15 cellular contexts compared by ENCODE assay signal in genomic region chr4:112898357-112899141, GRCh38.
DNase-seq lines count a peak whose midpoint lies in the region; ATAC-seq and TF ChIP-seq lines count a peak whose summit lies in the region.
"Had no signal": no experiment of that assay in that cellular context is flagged by ENCODE, and none has a peak within 500 bp of the region (broad histone marks: within the 10 kb centered on the region; RNA-seq: fewer than 3 reads in every experiment).

No MANE protein-coding gene starts in this region.

- H3K4me3 ChIP-seq in endodermal cell (ENCODE audit: low read length) = no peak overlapping the region
- H3K4me3 ChIP-seq in right cardiac atrium (ENCODE audit: low read length) = no peak overlapping the region
- H3K4me3 ChIP-seq in A673 (ENCODE audit: low read depth, low read length, poor library complexity, severe bottlenecking) = no peak overlapping the region
- H3K4me3 ChIP-seq: esophagus muscularis mucosa, mucosa of descending colon had no signal

- no peak overlapping the region for H3K27ac Mint-ChIP-seq in endodermal cell
- H3K27ac Mint-ChIP-seq in nephron = peak overlapping the region; percentile 63 to 79 (median 72)
- H3K27ac Mint-ChIP-seq: activated naive CD4-positive, alpha-beta T cell treated with anti-CD3 and anti-CD28 coated beads, Interleukin-2, amount 50 U/mL, for 24 hours had no signal

- BruUV-seq in A673 (replicated peaks; lab: Mats Ljungman, UMichigan) = no TSS peak

- intact Hi-C loops in right cardiac atrium (cut with DNase I) (no loop called here), A673 (cut with micrococcal nuclease; ENCODE audit: unreplicated experiment) (no loop called here)

- no peak for TF ChIP-seq CTCF in endodermal cell (conservative IDR thresholded peaks at IDR 0.05)
- no peak for TF ChIP-seq CTCF in nephron (IDR thresholded peaks at IDR 0.05; ENCODE audit: unreplicated experiment in 3 of 3)
- no peak for TF ChIP-seq CTCF in A673 (conservative IDR thresholded peaks at IDR 0.05; ENCODE audit: low read depth, low read length)

- POLR2A ChIA-PET in A673 (lab: Charles Lee; ENCODE audit: low non-redundant PET) = no interaction called here

- H3K4me3 Mint-ChIP-seq in endodermal cell (no peak overlapping the region), nephron (no peak overlapping the region)
- H3K4me3 Mint-ChIP-seq: activated naive CD4-positive, alpha-beta T cell treated with anti-CD3 and anti-CD28 coated beads, Interleukin-2, amount 50 U/mL, for 24 hours had no signal

- H3K9ac ChIP-seq in endodermal cell (ENCODE audit: extremely low read depth, low read length, poor library complexity, severe bottlenecking) = no peak overlapping the region

- H3K4me1 Mint-ChIP-seq in endodermal cell (peaks cover 39% of the 10 kb centered on the region), nephron (peaks cover 30% of the 10 kb centered on the region)
- H3K4me1 Mint-ChIP-seq: activated naive CD4-positive, alpha-beta T cell treated with anti-CD3 and anti-CD28 coated beads, Interleukin-2, amount 50 U/mL, for 24 hours had no signal

- H3K9me3 ChIP-seq in endodermal cell (ENCODE audit: control insufficient read depth, low read length) (no peaks in the 10 kb centered on the region), right cardiac atrium (ENCODE audit: control insufficient read depth, low read length) (no peaks in the 10 kb centered on the region), A673 (ENCODE audit: low read depth, low read length, poor library complexity, severe bottlenecking) (no peaks in the 10 kb centered on the region)
- H3K9me3 ChIP-seq: esophagus muscularis mucosa, mucosa of descending colon had no signal

- DNase-seq in ELF-1 (ENCODE audit: low read depth, low spot score) = peak; percentile 27
- peak; percentile 24 for DNase-seq in NCI-H2227 treated with DMSO at 0.1 percent for 48 hours (lab: John Stamatoyannopoulos, UW)
- DNase-seq in endodermal cell = no peak
- no peak for DNase-seq in right cardiac atrium
- no peak for DNase-seq in NCI-H2081 (lab: John Stamatoyannopoulos, UW)
- DNase-seq in activated T-cell treated with anti-CD3 and anti-CD28 coated beads, Interleukin-2, amount 50 U/mL, for 48 hours = no peak
- no peak for DNase-seq in A673 (ENCODE audit: low spot score)
- DNase-seq: AML-193; DMS53; mucosa of descending colon; stimulated activated CD4-positive, alpha-beta T cell treated with anti-CD3 and anti-CD28 coated beads, Interleukin-2, amount 100 ng/mL, for 48 hours had no signal

- H3K27me3 Mint-ChIP-seq in endodermal cell (ENCODE audit: insufficient read depth) (no peaks in the 10 kb centered on the region), nephron (ENCODE audit: low read depth) (no peaks in the 10 kb centered on the region)

- H3K27me3 ChIP-seq in endodermal cell (ENCODE audit: control insufficient read depth, insufficient read depth, low read length, poor library complexity, severe bottlenecking) (no peaks in the 10 kb centered on the region), right cardiac atrium (ENCODE audit: control insufficient read depth, insufficient read depth) (no peaks in the 10 kb centered on the region), A673 (replicated peaks; ENCODE audit: insufficient read depth, low read depth, low read length, poor library complexity) (no peaks in the 10 kb centered on the region)
- H3K27me3 ChIP-seq: esophagus muscularis mucosa had no signal

- whole genome bisulfite sequencing in endodermal cell (ENCODE audit: insufficient coverage in 1 of 2, insufficient read length in 1 of 2), 2 experiments = 59 to 92% methylated on average over 1 to 4 of the region's 4 CpGs
- 52% methylated on average over 4 of the region's 4 CpGs for WGBS in right cardiac atrium

- H3K36me3 Mint-ChIP-seq in endodermal cell (ENCODE audit: low read depth) (peaks cover 4% of the 10 kb centered on the region), nephron (ENCODE audit: low read depth) (no peaks in the 10 kb centered on the region)
- H3K36me3 Mint-ChIP-seq: activated naive CD4-positive, alpha-beta T cell treated with anti-CD3 and anti-CD28 coated beads, Interleukin-2, amount 50 U/mL, for 24 hours had no signal

- CTCF ChIA-PET in A673 (lab: Charles Lee) = interaction anchor here (0.6 kb wide), 1 partner anchor 709 kb away, joined by 3 read pairs; no protein-coding TSS in a partner anchor

- H3K27ac ChIP-seq in endodermal cell (ENCODE audit: low read depth, low read length) = peak overlapping the region; percentile 19
- no peak overlapping the region for H3K27ac ChIP-seq in right cardiac atrium (ENCODE audit: low read length)
- no peak overlapping the region for H3K27ac ChIP-seq in A673 (ENCODE audit: low read depth, low read length, poor library complexity, severe bottlenecking)
- H3K27ac ChIP-seq: HL-60 had no signal

- no peaks in the 10 kb centered on the region for H3K9me3 Mint-ChIP-seq in endodermal cell
- H3K9me3 Mint-ChIP-seq in nephron = no peaks in the 10 kb centered on the region
- H3K9me3 Mint-ChIP-seq: activated naive CD4-positive, alpha-beta T cell treated with anti-CD3 and anti-CD28 coated beads, Interleukin-2, amount 50 U/mL, for 24 hours had no signal

- H3K36me3 ChIP-seq in endodermal cell (ENCODE audit: control insufficient read depth, insufficient read depth, low read length) (no peaks in the 10 kb centered on the region), A673 (ENCODE audit: insufficient read depth, low read length, poor library complexity, severe bottlenecking) (no peaks in the 10 kb centered on the region)
- H3K36me3 ChIP-seq: esophagus muscularis mucosa had no signal

- ATAC-seq in right cardiac atrium = no peak
- ATAC-seq: mucosa of descending colon had no signal

- H3K4me1 ChIP-seq in endodermal cell (ENCODE audit: control insufficient read depth, insufficient read depth, low read length) (peaks cover 14% of the 10 kb centered on the region), right cardiac atrium (ENCODE audit: control insufficient read depth, insufficient read depth, low read length) (peaks cover 2% of the 10 kb centered on the region), A673 (ENCODE audit: insufficient read depth, low read length, poor library complexity, severe bottlenecking) (peaks cover 10% of the 10 kb centered on the region)

Comparison
In these comparisons a context has a peak if more than half of its experiments do, and no peak if none do; other contexts are left out.
1. DNase-seq: peak in ELF-1 (single experiment) and NCI-H2227 treated with DMSO at 0.1 percent for 48 hours (single experiment); none in endodermal cell (single experiment), right cardiac atrium (0 of 3), NCI-H2081 (0 of 2), activated T-cell treated with anti-CD3 and anti-CD28 coated beads, Interleukin-2, amount 50 U/mL, for 48 hours (0 of 2) and A673 (single experiment).